ENCODE assay signal across 8 cellular contexts in the genomic region with DNA sequence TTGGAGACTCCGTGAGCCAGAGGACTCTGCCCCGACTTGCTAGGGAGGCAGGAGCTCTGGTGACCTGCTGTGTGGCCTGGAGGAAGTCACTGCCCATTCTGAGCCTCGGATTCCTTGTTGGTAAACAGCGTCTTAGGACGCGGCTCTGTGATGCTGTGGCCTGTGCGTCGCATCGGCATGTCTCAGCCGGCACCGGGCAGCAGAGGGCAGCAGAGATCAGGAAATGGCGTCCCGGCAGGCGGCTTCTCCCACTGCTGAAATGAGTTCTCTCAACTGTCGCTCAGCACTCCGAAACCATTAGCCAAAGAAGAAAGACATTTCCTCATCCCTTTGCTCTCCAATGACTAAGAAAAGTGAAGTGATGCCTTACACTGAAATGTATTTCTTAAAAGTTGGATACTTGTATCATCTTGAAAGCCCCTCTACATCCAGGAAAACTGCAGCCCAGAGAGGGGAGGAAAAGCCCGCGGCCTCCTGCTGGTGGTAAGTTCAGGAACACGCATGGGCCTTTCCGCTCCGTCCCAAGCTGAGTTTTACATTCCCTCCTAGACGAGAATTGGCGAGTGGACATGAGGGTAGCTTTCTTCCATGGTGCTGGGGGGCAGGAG.
DNase-seq lines count a peak whose midpoint lies in the region; ATAC-seq and TF ChIP-seq lines count a peak whose summit lies in the region.

No MANE protein-coding gene starts in this region.

- 12 to 13% methylated on average over 23 of the region's 23 CpGs for WGBS in heart right ventricle, 2 donors

- peak; percentile 76 to 80 (median 78) for ATAC-seq in T-cell (replicated peaks in 1 of 4)
- ATAC-seq in heart right ventricle, result peak; percentile 85 to 94 (median 90)

- POLR2A ChIA-PET in T-cell (lab: Charles Lee), result interaction anchor here in 1 of 2 donors (0.6 kb wide), 1 partner anchor 583 kb away, joined by 4 read pairs; no protein-coding TSS in a partner anchor

- DNase-seq in GM04504 (ENCODE audit: low read depth), result peak; percentile 33
- peak; percentile 50 for DNase-seq in HCEC 1CT
- peak; percentile 80 for DNase-seq in NAMALWA (ENCODE audit: low spot score)
- DNase-seq in T-cell, result peak; percentile 31 to 71 (median 60)
- peak; percentile 87 for DNase-seq in adipocyte (ENCODE audit: low read depth)
- peak; percentile 73 to 81 for DNase-seq in heart right ventricle
- DNase-seq in retinal pigment epithelial cell (ENCODE audit: low read depth), result no peak
- DNase-seq in GF-D8 (lab: John Stamatoyannopoulos, UW), result no peak

- H3K9ac ChIP-seq in adipocyte (ENCODE audit: low read length), result no peak overlapping the region

- H3K27ac Mint-ChIP-seq in T-cell, result no peak overlapping the region

- no peaks in the 10 kb centered on the region for H3K4me1 ChIP-seq in adipocyte (ENCODE audit: control insufficient read depth, insufficient read depth, low read length)
- H3K4me1 ChIP-seq in heart right ventricle, result peaks cover 0 to 8% (median 0%) of the 10 kb centered on the region in 9 donors

- H3K27ac ChIP-seq in heart right ventricle, result no peak overlapping the region

- H3K9me3 Mint-ChIP-seq in T-cell, result no peaks in the 10 kb centered on the region

- peaks cover 0 to 6% (median 4%) of the 10 kb centered on the region in 3 donors for H3K4me1 Mint-ChIP-seq in T-cell

- H3K36me3 ChIP-seq in adipocyte (ENCODE audit: control insufficient read depth, insufficient read depth, low read length, severe bottlenecking) (no peaks in the 10 kb centered on the region), heart right ventricle (no peaks in the 10 kb centered on the region)

- intact Hi-C loops in heart right ventricle (cut with DNase I), result loop anchor here in 9 of 10 donors (2.0 to 10.0 kb wide), 9 partner anchors 662 to 959 kb away; no protein-coding TSS in a partner anchor

- H3K27me3 ChIP-seq in adipocyte (replicated peaks; ENCODE audit: control insufficient read depth, insufficient read depth, low read length) (peaks cover 18% of the 10 kb centered on the region), heart right ventricle (peaks cover 0 to 27% (median 16%) of the 10 kb centered on the region in 7 donors)

- H3K4me3 ChIP-seq in adipocyte (ENCODE audit: low read length) (peak overlapping the region; percentile 18), heart right ventricle (peak overlapping the region in 1 of 10 donors; percentile 12), retinal pigment epithelial cell (ENCODE audit: low read length) (no peak overlapping the region)

- H3K9me3 ChIP-seq in adipocyte (ENCODE audit: control insufficient read depth, low read length) (no peaks in the 10 kb centered on the region), heart right ventricle (no peaks in the 10 kb centered on the region)

- no peaks in the 10 kb centered on the region for H3K36me3 Mint-ChIP-seq in T-cell

- H3K27me3 Mint-ChIP-seq in T-cell, result peaks cover 10 to 31% of the 10 kb centered on the region in 2 donors

- CTCF ChIA-PET in T-cell (lab: Charles Lee), result interaction anchor here in 1 of 2 donors (0.5 kb wide), 1 partner anchor 1046 kb away, joined by 5 read pairs; the partner anchor contains the start of gene TACC2

- H3K4me3 Mint-ChIP-seq in T-cell, result peak overlapping the region in 1 of 3 donors; percentile 39

- TF ChIP-seq CTCF in heart right ventricle (IDR thresholded peaks at IDR 0.05) (peak; percentile 60 to 91 (median 89)), retinal pigment epithelial cell (conservative IDR thresholded peaks at IDR 0.05; ENCODE audit: low read depth, low read length) (peak; percentile 78)

Comparison
In these comparisons a context has a peak if more than half of its experiments do, and no peak if none do; other contexts are left out.
1. DNase-seq: peak in GM04504 (single experiment), HCEC 1CT (single experiment), NAMALWA (single experiment), T-cell (34 of 34), adipocyte (single experiment) and heart right ventricle (2 of 2); none in retinal pigment epithelial cell (single experiment) and GF-D8 (single experiment).